8 cellular contexts compared by ENCODE assay signal in genomic region chr6:170290306-170291128, GRCh38. TPM values are rescaled to one million over a fixed set of nuclear protein-coding genes. Genes with fewer than 3 reads are reported as not detected.
DNase-seq lines count a peak whose midpoint lies in the region; ATAC-seq and TF ChIP-seq lines count a peak whose summit lies in the region.

Gene DLL1 (minus strand): TSS chr6:170291078. CDS start chr6:170290139, 939 bp downstream.

- H3K4me3 ChIP-seq in HFF-Myc (replicated peaks; ENCODE audit: low read depth, low read length) (peak within 1 kb of the TSS; percentile 47), NT2/D1 (ENCODE audit: insufficient read length, low read depth) (peak within 1 kb of the TSS; percentile 43), psoas muscle (peak within 1 kb of the TSS; percentile 84)

- ATAC-seq in psoas muscle: peak; percentile 34 to 65 (median 56)
- ATAC-seq in HG02973 (IDR thresholded peaks at IDR 0.05; ENCODE audit: unreplicated experiment): no peak
- ATAC-seq in HG03457 (IDR thresholded peaks at IDR 0.05; ENCODE audit: unreplicated experiment): no peak

- WGBS in psoas muscle, 3 donors: 0% methylated on average over 61 to 81 of the region's 81 CpGs

- TF ChIP-seq CTCF in HFF-Myc (IDR thresholded peaks at IDR 0.05; ENCODE audit: low read depth, low read length, missing control alignments) (no peak), psoas muscle (IDR thresholded peaks at IDR 0.05) (no peak)

- no peaks in the 10 kb centered on the region for H3K36me3 ChIP-seq in NT2/D1 (ENCODE audit: insufficient read depth, insufficient read length, low read length)
- peaks cover 0 to under 1% of the 10 kb centered on the region in 2 donors for H3K36me3 ChIP-seq in psoas muscle (ENCODE audit: insufficient read depth in 1 of 2, low read depth in 1 of 2)

- H3K27me3 ChIP-seq in NT2/D1 (ENCODE audit: insufficient read depth, insufficient read length) (peaks cover 88% of the 10 kb centered on the region), psoas muscle (ENCODE audit: insufficient read depth in 3 of 3, low read length in 2 of 3) (peaks cover 0 to 82% (median 17%) of the 10 kb centered on the region in 3 donors)

- DNase-seq in CD1c-positive myeloid dendritic cell (ENCODE audit: extremely low spot score) (peak; percentile 48), HFF-Myc (ENCODE audit: extremely low read depth, low read depth) (no peak), NT2/D1 (ENCODE audit: low read depth, low spot score) (no peak), astrocyte of the hippocampus (ENCODE audit: low read depth, low spot score) (peak; percentile 64), hippocampal formation (lab: John Stamatoyannopoulos, UW) (peak; percentile 84 to 89), psoas muscle (peak; percentile 57 to 75)

- H3K27ac ChIP-seq in psoas muscle: peak within 1 kb of the TSS; percentile 55

- intact Hi-C loops in psoas muscle (cut with DNase I): loop anchor here (5.0 kb wide), 3 partner anchors 248 to 458 kb away; no protein-coding TSS in a partner anchor

- H3K9me3 ChIP-seq in NT2/D1 (ENCODE audit: insufficient read depth, low read length) (no peaks in the 10 kb centered on the region), psoas muscle (no peaks in the 10 kb centered on the region)

- H3K9ac ChIP-seq in NT2/D1 (ENCODE audit: insufficient read length, low read depth): peak within 1 kb of the TSS; percentile 61

- H3K4me1 ChIP-seq in NT2/D1 (ENCODE audit: insufficient read depth, insufficient read length) (peaks cover 7% of the 10 kb centered on the region), psoas muscle (peaks cover 32% of the 10 kb centered on the region)

RNA-seq across cellular contexts. Expression of gene DLL1, which starts in this region (rescaled TPM):
- total RNA-seq in psoas muscle: 1 to 10 TPM; 2.9 to 5.3 (median 4.6) TPM
- 1 to 10 TPM; 1.5 to 1.8 (median 1.6) TPM for polyA plus RNA-seq in psoas muscle

Comparison
In these comparisons a context has a peak if more than half of its experiments do, and no peak if none do; other contexts are left out.
1. DNase-seq: peak in CD1c-positive myeloid dendritic cell (single experiment), astrocyte of the hippocampus (single experiment), hippocampal formation (2 of 2) and psoas muscle (2 of 2); none in HFF-Myc (single experiment) and NT2/D1 (single experiment).
2. ATAC-seq: peak in psoas muscle (4 of 4); none in HG02973 (single experiment) and HG03457 (single experiment).
3. Peak in every context shown above with its lines, with median percentiles within 50 percentile points of each other: H3K4me3 ChIP-seq.